In the genomic region with DNA sequence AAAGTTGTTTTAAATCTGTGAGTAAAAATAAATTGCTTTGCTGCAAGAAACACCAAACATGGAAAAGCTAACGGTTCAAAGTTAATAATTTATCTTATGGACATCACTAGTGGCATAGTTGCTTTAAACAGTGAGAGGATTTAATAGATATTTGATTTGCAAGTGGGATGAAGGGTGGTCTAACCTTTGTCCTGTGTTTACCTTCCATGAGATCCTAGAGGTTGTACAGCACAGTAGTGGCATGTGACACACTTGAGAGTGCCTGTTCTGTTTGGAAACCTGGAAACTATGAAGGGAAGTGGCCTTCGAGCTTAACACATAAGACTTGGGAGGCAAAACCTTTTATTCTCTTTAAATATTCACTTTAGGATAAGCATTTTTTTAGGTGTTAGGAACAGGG, we compare ENCODE assay signal across 1 cellular context.
TF ChIP-seq lines count a peak whose summit lies in the region.

No MANE protein-coding gene starts in this region.

TF ChIP-seq in liver, 16 proteins besides CTCF, POLR2A, EP300 and RAD21 (continued from another document):
- TF ChIP-seq GABPA (IDR thresholded peaks at IDR 0.05 in 1 of 2, conservative IDR thresholded peaks at IDR 0.05 in 1 of 2) = no peak
